In genomic region chr21:34743831-34744230, GRCh38 we compare ENCODE assay signal across 12 cellular contexts.
DNase-seq lines count a peak whose midpoint lies in the region; ATAC-seq and TF ChIP-seq lines count a peak whose summit lies in the region.
"Had no signal": no experiment of that assay in that cellular context is flagged by ENCODE, and none has a peak within 500 bp of the region (broad histone marks: within the 10 kb centered on the region; RNA-seq: fewer than 3 reads in every experiment).

No MANE protein-coding gene starts in this region.

- H3K4me3 ChIP-seq in AG09309 (ENCODE audit: control insufficient read depth, low read depth, low read length) (no peak overlapping the region), coronary artery (no peak overlapping the region)
- H3K4me3 ChIP-seq: GM23338, K562 had no signal

- ATAC-seq in HG03354 (IDR thresholded peaks at IDR 0.05; ENCODE audit: poor library complexity, severe bottlenecking, unreplicated experiment) (no peak), GM21423 (IDR thresholded peaks at IDR 0.05; ENCODE audit: unreplicated experiment) (no peak), HG02610 (IDR thresholded peaks at IDR 0.05; ENCODE audit: unreplicated experiment) (no peak)
- ATAC-seq: GM23338, K562 had no signal

- peak; percentile 88 for DNase-seq in AG09309 (ENCODE audit: low read depth)
- peak; percentile 93 for DNase-seq in M059J (ENCODE audit: low read depth)
- peak; percentile 80 for DNase-seq in coronary artery (ENCODE audit: low spot score)
- peak; percentile 44 for DNase-seq in mucosa of gallbladder (ENCODE audit: low spot score)
- DNase-seq in NCI-H2081 treated with DMSO at 0.1 percent for 48 hours (lab: John Stamatoyannopoulos, UW): no peak
- DNase-seq: AML-193, naive B cell had no signal

- H3K27ac ChIP-seq in coronary artery: peak overlapping the region in 1 of 2 donors; percentile 13

- TF ChIP-seq CTCF in AG09309 (IDR thresholded peaks at IDR 0.05; ENCODE audit: control insufficient read depth, insufficient read depth, low read depth, low read length, missing control alignments) (no peak), coronary artery (IDR thresholded peaks at IDR 0.05) (no peak)
